ENCODE assay signal across 30 cellular contexts in genomic region chr10:12929381-12929780, GRCh38.
"Had no signal": no experiment of that assay in that cellular context is flagged by ENCODE, and none has a peak within 500 bp of the region (broad histone marks: within the 10 kb centered on the region; RNA-seq: fewer than 3 reads in every experiment).

No MANE protein-coding gene starts in this region.

- H3K27me3 Mint-ChIP-seq: progenitor cell of endocrine pancreas; stimulated activated naive CD8-positive, alpha-beta T cell treated with anti-CD3 and anti-CD28 coated beads, Interleukin-15, Interleukin-2, amounts not matched to agents 100 ng/mL and 50 ng/mL, for 24 hours had no signal

- H3K27me3 ChIP-seq: neutrophil, ovary, right lobe of liver, sigmoid colon, stomach, thyroid gland, tibial nerve, upper lobe of right lung, uterus had no signal

- H3K9me3 ChIP-seq: neutrophil, ovary, psoas muscle, right lobe of liver, thoracic aorta, thyroid gland, upper lobe of right lung, uterus had no signal

- H3K4me1 ChIP-seq: parathyroid adenoma, psoas muscle, right lobe of liver, sigmoid colon, stomach, thyroid gland, tibial nerve, upper lobe of right lung, uterus had no signal

- H3K36me3 Mint-ChIP-seq: natural killer cell treated with Interleukin-12 subunit alpha and Interleukin-12 subunit beta and Interleukin-15 and Interleukin-18, amount 100 ng/mL, for 72 hours; stimulated activated effector memory CD8-positive, alpha-beta T cell treated with anti-CD3 and anti-CD28 coated beads, Interleukin-12 subunit alpha, Interleukin-12 subunit beta, amount 100 ng/mL, for 72 hours; stimulated activated naive B cell treated with anti-CD40 and anti-IgM and Interleukin-4, amounts not matched to agents 10 μg/mL and 1 μg/mL and 100 μg/mL, for 72 hours had no signal

- H3K36me3 ChIP-seq: neutrophil, ovary, right lobe of liver, sigmoid colon, stomach, thoracic aorta, thyroid gland, tibial nerve, upper lobe of right lung, uterus had no signal

- H3K9me3 Mint-ChIP-seq: natural killer cell treated with Interleukin-12 subunit alpha and Interleukin-12 subunit beta and Interleukin-15 and Interleukin-18, amount 100 ng/mL, for 72 hours; neural crest cell had no signal

- H3K9ac ChIP-seq: parathyroid adenoma had no signal

- H3K27ac ChIP-seq: neutrophil, ovary, parathyroid adenoma, psoas muscle, right lobe of liver, sigmoid colon, stomach, thoracic aorta, thyroid gland, tibial nerve, upper lobe of right lung, uterus had no signal

- H3K4me3 ChIP-seq: ovary, psoas muscle, right lobe of liver, sigmoid colon, stomach, thoracic aorta, thyroid gland, tibial nerve, upper lobe of right lung, uterus had no signal

- H3K79me2 ChIP-seq: parathyroid adenoma had no signal

- DNase-seq: naive thymus-derived CD8-positive, alpha-beta T cell; nephron progenitor cell; nucleus accumbens; ovary; posterior cingulate gyrus; psoas muscle; right cardiac atrium; sigmoid colon; small intestine; stimulated activated CD4-positive, alpha-beta T cell treated with anti-CD3 and anti-CD28 coated beads, Interleukin-15, amount 100 ng/mL, for 24 hours; stimulated activated CD4-positive, alpha-beta T cell treated with anti-CD3 and anti-CD28 coated beads, Interleukin-2, amount 100 ng/mL, for 24 hours; stimulated activated CD4-positive, alpha-beta T cell treated with anti-CD3 and anti-CD28 coated beads, Interleukin-2, amount 100 ng/mL, for 48 hours; stimulated activated CD4-positive, alpha-beta T cell treated with anti-CD3 and anti-CD28 coated beads, Interleukin-4, amount 100 ng/mL, for 24 hours; stimulated activated naive B cell treated with anti-CD40 and anti-IgM and Interleukin-4, amounts not matched to agents 10 μg/mL and 1 μg/mL and 100 μg/mL, for 72 hours; stimulated activated naive CD4-positive, alpha-beta T cell treated with Interleukin-2 at 50 U/mL for 16 hours; stomach; thyroid gland; trophoblast cell; upper lobe of right lung; uterus had no signal

- H2AFZ ChIP-seq: parathyroid adenoma had no signal

- H3K4me3 Mint-ChIP-seq: naive thymus-derived CD8-positive, alpha-beta T cell; natural killer cell treated with Interleukin-12 subunit alpha and Interleukin-12 subunit beta and Interleukin-15 and Interleukin-18, amount 100 ng/mL, for 72 hours; nephron progenitor cell; neural crest cell; stimulated activated effector memory CD8-positive, alpha-beta T cell treated with anti-CD3 and anti-CD28 coated beads, Interleukin-12 subunit alpha, Interleukin-12 subunit beta, amount 100 ng/mL, for 72 hours; stimulated activated naive B cell treated with anti-CD40 and anti-IgM and Interleukin-4, amounts not matched to agents 10 μg/mL and 1 μg/mL and 100 μg/mL, for 72 hours; stimulated activated naive CD8-positive, alpha-beta T cell treated with anti-CD3 and anti-CD28 coated beads, Interleukin-15, Interleukin-2, amounts not matched to agents 100 ng/mL and 50 ng/mL, for 24 hours had no signal

- H3K4me1 Mint-ChIP-seq: naive thymus-derived CD8-positive, alpha-beta T cell; nephron progenitor cell; neural crest cell; stimulated activated effector memory CD8-positive, alpha-beta T cell treated with anti-CD3 and anti-CD28 coated beads, Interleukin-12 subunit alpha, Interleukin-12 subunit beta, amount 100 ng/mL, for 72 hours; stimulated activated naive B cell treated with anti-CD40 and anti-IgM and Interleukin-4, amounts not matched to agents 10 μg/mL and 1 μg/mL and 100 μg/mL, for 72 hours had no signal

- H3K27ac Mint-ChIP-seq: naive thymus-derived CD8-positive, alpha-beta T cell; natural killer cell treated with Interleukin-12 subunit alpha and Interleukin-12 subunit beta and Interleukin-15 and Interleukin-18, amount 100 ng/mL, for 72 hours; nephron progenitor cell; progenitor cell of endocrine pancreas; stimulated activated effector memory CD8-positive, alpha-beta T cell treated with anti-CD3 and anti-CD28 coated beads, Interleukin-12 subunit alpha, Interleukin-12 subunit beta, amount 100 ng/mL, for 72 hours; stimulated activated naive B cell treated with anti-CD40 and anti-IgM and Interleukin-4, amounts not matched to agents 10 μg/mL and 1 μg/mL and 100 μg/mL, for 72 hours; stimulated activated naive CD8-positive, alpha-beta T cell treated with anti-CD3 and anti-CD28 coated beads, Interleukin-15, Interleukin-2, amounts not matched to agents 100 ng/mL and 50 ng/mL, for 24 hours had no signal
